ENCODE assay signal across 15 cellular contexts in genomic region chr18:12031836-12032235, GRCh38. TPM values are rescaled to one million over a fixed set of nuclear protein-coding genes. Genes with fewer than 3 reads are reported as not detected.
DNase-seq lines count a peak whose midpoint lies in the region; ATAC-seq and TF ChIP-seq lines count a peak whose summit lies in the region.
"Had no signal": no experiment of that assay in that cellular context is flagged by ENCODE, and none has a peak within 500 bp of the region (broad histone marks: within the 10 kb centered on the region; RNA-seq: fewer than 3 reads in every experiment).

No MANE protein-coding gene starts in this region.

- ATAC-seq in HG02870 (IDR thresholded peaks at IDR 0.05; ENCODE audit: unreplicated experiment) (no peak), HG03432 (IDR thresholded peaks at IDR 0.05; ENCODE audit: unreplicated experiment) (no peak)

- no peak for TF ChIP-seq EP300 in ovary (IDR thresholded peaks at IDR 0.05)

- peak overlapping the region in 1 of 2 donors; percentile 17 for H3K27ac ChIP-seq in ovary

- H3K4me1 ChIP-seq in adipocyte (ENCODE audit: control insufficient read depth, insufficient read depth, low read length) (peaks cover 29% of the 10 kb centered on the region), ovary (ENCODE audit: insufficient read depth) (peaks cover 2% of the 10 kb centered on the region)

- TF ChIP-seq POLR2A in ovary (IDR thresholded peaks at IDR 0.05), result no peak

- H3K9me3 ChIP-seq in adipocyte (ENCODE audit: control insufficient read depth, low read length) (no peaks in the 10 kb centered on the region), ovary (no peaks in the 10 kb centered on the region)

- TF ChIP-seq CTCF in fibroblast of mammary gland (conservative IDR thresholded peaks at IDR 0.05; ENCODE audit: control insufficient read depth, insufficient read depth, low read depth, low read length), result no peak
- no peak for TF ChIP-seq CTCF in ovary (IDR thresholded peaks at IDR 0.05)

- WGBS in ovary, 3 donors, result 10 to 14% (median 10%) methylated on average over 7 of the region's 7 CpGs

- H3K4me3 ChIP-seq in adipocyte (ENCODE audit: low read length), result no peak overlapping the region
- H3K4me3 ChIP-seq in fibroblast of mammary gland (ENCODE audit: control insufficient read depth, low read depth, low read length), result no peak overlapping the region
- H3K4me3 ChIP-seq in ovary, result no peak overlapping the region

- H3K9ac ChIP-seq in adipocyte (ENCODE audit: low read length), result no peak overlapping the region

- DNase-seq in AG08396 (ENCODE audit: low spot score) (peak; percentile 67), adipocyte (ENCODE audit: low read depth) (peak; percentile 63), fibroblast of mammary gland (ENCODE audit: low read depth) (peak; percentile 92), ovary (peak; percentile 80 to 90 (median 83)), NCI-H82 (lab: John Stamatoyannopoulos, UW) (no peak), NCI-H2171 treated with DMSO at 0.1 percent for 48 hours (lab: John Stamatoyannopoulos, UW) (no peak)
- DNase-seq: activated CD4-positive, alpha-beta memory T cell treated with anti-CD3 and anti-CD28 coated beads for 36 hours; activated gamma-delta T cell; AML-193; DMS 273 treated with DMSO at 0.1 percent for 48 hours; glutamatergic neuron; NCI-H1436 treated with DMSO at 0.1 percent for 48 hours; NCI-H524 had no signal

- H3K36me3 ChIP-seq in adipocyte (ENCODE audit: control insufficient read depth, insufficient read depth, low read length, severe bottlenecking) (peaks cover 3% of the 10 kb centered on the region), ovary (no peaks in the 10 kb centered on the region)

- intact Hi-C loops in ovary (cut with DNase I), result loop anchor here in 2 of 4 donors (5.0 to 10.0 kb wide), 2 partner anchors 35 to 87 kb away; no protein-coding TSS in a partner anchor

- H3K27me3 ChIP-seq in adipocyte (replicated peaks; ENCODE audit: control insufficient read depth, insufficient read depth, low read length), result no peaks in the 10 kb centered on the region
- H3K27me3 ChIP-seq in ovary, result no peaks in the 10 kb centered on the region

RNA-seq across cellular contexts. Expression of gene IMPA2, which starts 50.5 kb away (rescaled TPM):
- total RNA-seq in ovary, result 10 to 100 TPM; 16.8 to 33.5 (median 25.2) TPM
- polyA plus RNA-seq in ovary, result 10 to 100 TPM; 15.4 to 21.1 TPM

Comparison
In these comparisons a context has a peak if more than half of its experiments do, and no peak if none do; other contexts are left out.
1. DNase-seq: peak in AG08396 (single experiment), adipocyte (single experiment), fibroblast of mammary gland (single experiment) and ovary (5 of 5); none in NCI-H82 (single experiment) and NCI-H2171 treated with DMSO at 0.1 percent for 48 hours (single experiment).